Comparison of ENCODE assay signal across 14 cellular contexts in the genomic region with DNA sequence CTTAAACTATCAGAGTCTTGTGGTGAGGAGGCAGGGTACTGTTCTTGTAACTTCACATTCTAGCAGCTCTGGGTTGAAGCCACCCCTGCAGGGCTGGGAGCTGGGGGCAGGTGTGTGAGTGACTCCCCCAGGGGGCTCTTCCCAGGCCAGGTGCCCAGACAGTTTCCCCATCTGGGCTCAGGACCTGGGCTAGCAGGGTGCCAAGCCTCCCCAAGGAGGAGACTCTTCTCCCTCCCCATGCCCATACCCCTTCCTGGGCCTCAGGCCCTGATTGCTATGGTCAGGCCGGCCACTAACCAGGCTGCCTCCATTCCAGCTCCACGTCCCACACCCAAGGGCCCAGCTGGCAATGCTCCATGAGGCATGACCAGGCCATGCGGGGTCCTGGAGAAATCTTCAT. TPM values are rescaled to one million over a fixed set of nuclear protein-coding genes. Genes with fewer than 3 reads are reported as not detected.
DNase-seq lines count a peak whose midpoint lies in the region; ATAC-seq and TF ChIP-seq lines count a peak whose summit lies in the region.
"Had no signal": no experiment of that assay in that cellular context is flagged by ENCODE, and none has a peak within 500 bp of the region (broad histone marks: within the 10 kb centered on the region; RNA-seq: fewer than 3 reads in every experiment).

No MANE protein-coding gene starts in this region.

- intact Hi-C loops in Calu3 (cut with micrococcal nuclease; ENCODE audit: unreplicated experiment) (no loop called here), vagina (cut with DNase I) (no loop called here)

- H3K27me3 ChIP-seq in vagina, result no peaks in the 10 kb centered on the region

- H3K4me3 Mint-ChIP-seq in Calu3 (ENCODE audit: low read depth, unreplicated experiment), result no peak overlapping the region
- H3K4me3 Mint-ChIP-seq: CD14-positive monocyte; CD8-positive, alpha-beta T cell had no signal

- H3K27ac ChIP-seq in coronary artery, result no peak overlapping the region
- no peak overlapping the region for H3K27ac ChIP-seq in vagina
- H3K27ac ChIP-seq: A549, HL-60 had no signal

- TF ChIP-seq POLR2A in vagina (IDR thresholded peaks at IDR 0.05), result no peak

- no peaks in the 10 kb centered on the region for H3K36me3 Mint-ChIP-seq in Calu3 (ENCODE audit: insufficient read depth, unreplicated experiment)
- H3K36me3 Mint-ChIP-seq: CD14-positive monocyte; CD8-positive, alpha-beta T cell had no signal

- no peak overlapping the region for H3K4me3 ChIP-seq in coronary artery
- no peak overlapping the region for H3K4me3 ChIP-seq in vagina
- H3K4me3 ChIP-seq: A549, HAP-1 had no signal

- peaks cover 60% of the 10 kb centered on the region for H3K27me3 Mint-ChIP-seq in Calu3 (ENCODE audit: unreplicated experiment)

- CTCF ChIA-PET in Calu3 (lab: Charles Lee), result no interaction called here

- peak; percentile 0 for DNase-seq in Calu3
- DNase-seq in coronary artery (ENCODE audit: low spot score), result peak; percentile 38
- peak; percentile 39 for DNase-seq in left lobe of liver (ENCODE audit: low spot score)
- DNase-seq in vagina (ENCODE audit: extremely low spot score in 2 of 2), result peak; percentile 44 to 61
- DNase-seq in superior temporal gyrus (ENCODE audit: extremely low spot score), result no peak
- DNase-seq: CD8-positive, alpha-beta T cell; COR-L47; DND-41; GDM1 had no signal

- H3K4me1 ChIP-seq in vagina, result peaks cover 20% of the 10 kb centered on the region
- H3K4me1 ChIP-seq: A549, HAP-1 had no signal

- no peaks in the 10 kb centered on the region for H3K36me3 ChIP-seq in vagina
- H3K36me3 ChIP-seq: HAP-1 had no signal

- H3K9me3 ChIP-seq in vagina, result no peaks in the 10 kb centered on the region
- H3K9me3 ChIP-seq: A549, HAP-1 had no signal

- no peaks in the 10 kb centered on the region for H3K9me3 Mint-ChIP-seq in Calu3 (ENCODE audit: low read depth, unreplicated experiment)
- H3K9me3 Mint-ChIP-seq: CD8-positive, alpha-beta T cell had no signal

- TF ChIP-seq CTCF in Calu3 (IDR thresholded peaks at IDR 0.05; ENCODE audit: unreplicated experiment) (no peak), coronary artery (IDR thresholded peaks at IDR 0.05) (no peak), vagina (IDR thresholded peaks at IDR 0.05) (no peak)

- ATAC-seq in left lobe of liver, result no peak
- ATAC-seq in HG03039 (IDR thresholded peaks at IDR 0.05; ENCODE audit: unreplicated experiment), result no peak
- ATAC-seq: A549; CD8-positive, alpha-beta T cell had no signal

- no TSS peak for BruUV-seq in Calu3 (replicated peaks; lab: Mats Ljungman, UMichigan)

- peaks cover 10% of the 10 kb centered on the region for H3K4me1 Mint-ChIP-seq in Calu3 (ENCODE audit: low read depth, unreplicated experiment)

- H3K27ac Mint-ChIP-seq in Calu3 (ENCODE audit: unreplicated experiment), result no peak overlapping the region
- H3K27ac Mint-ChIP-seq: CD14-positive monocyte; CD8-positive, alpha-beta T cell had no signal

RNA-seq across cellular contexts. Expression of a gene that starts 22.0 kb away (rescaled TPM):
- total RNA-seq in Calu3 (2022), result 38.9 and 45.9 TPM in 2 replicates
- total RNA-seq in left lobe of liver, result 3.8 TPM
- total RNA-seq in vagina, result 12.8 TPM

RNA-seq across cellular contexts. Expression of a gene that starts 27.1 kb away (rescaled TPM):
- 15.7 and 17.0 TPM in 2 replicates for total RNA-seq in Calu3 (2022)
- 10.7 TPM for total RNA-seq in left lobe of liver
- 7.1 TPM for total RNA-seq in vagina
